Comparison of ENCODE assay signal across 1 cellular context in the genomic region with DNA sequence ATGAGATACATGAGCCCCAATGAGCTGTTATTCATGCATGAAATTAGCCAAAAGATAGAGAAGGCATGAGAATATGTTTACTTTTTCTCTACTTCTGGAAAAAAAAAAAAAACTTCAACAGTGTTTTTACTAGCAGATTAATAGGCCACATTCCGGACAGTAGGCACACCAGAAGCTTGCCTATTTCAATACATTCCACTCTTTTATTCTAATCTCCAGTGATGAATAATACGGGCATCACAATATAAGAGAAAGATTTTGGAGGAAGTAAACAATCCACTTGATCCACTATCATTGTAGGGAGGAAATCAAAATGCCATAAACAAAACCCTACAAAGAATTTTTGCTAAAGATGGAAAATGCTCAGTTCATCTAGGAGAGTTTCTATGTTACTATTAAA.
TF ChIP-seq lines count a peak whose summit lies in the region.

No MANE protein-coding gene starts in this region.

TF ChIP-seq in SK-N-SH treated with all-trans-retinoic acid at 6 μM for 48 hours, 23 proteins besides CTCF, POLR2A, EP300 and RAD21 (continued from another document):
- TF ChIP-seq TSHZ2 (CRISPR knock-in tag; IDR thresholded peaks at IDR 0.05) = no peak
- TF ChIP-seq GLIS3 (CRISPR knock-in tag; IDR thresholded peaks at IDR 0.05) = no peak
- no peak for TF ChIP-seq ZNF565 (CRISPR knock-in tag; conservative IDR thresholded peaks at IDR 0.05; ENCODE audit: low read depth)
- no peak for TF ChIP-seq TOX (CRISPR knock-in tag; IDR thresholded peaks at IDR 0.05; ENCODE audit: borderline replicate concordance)
- TF ChIP-seq, protein P1, sequence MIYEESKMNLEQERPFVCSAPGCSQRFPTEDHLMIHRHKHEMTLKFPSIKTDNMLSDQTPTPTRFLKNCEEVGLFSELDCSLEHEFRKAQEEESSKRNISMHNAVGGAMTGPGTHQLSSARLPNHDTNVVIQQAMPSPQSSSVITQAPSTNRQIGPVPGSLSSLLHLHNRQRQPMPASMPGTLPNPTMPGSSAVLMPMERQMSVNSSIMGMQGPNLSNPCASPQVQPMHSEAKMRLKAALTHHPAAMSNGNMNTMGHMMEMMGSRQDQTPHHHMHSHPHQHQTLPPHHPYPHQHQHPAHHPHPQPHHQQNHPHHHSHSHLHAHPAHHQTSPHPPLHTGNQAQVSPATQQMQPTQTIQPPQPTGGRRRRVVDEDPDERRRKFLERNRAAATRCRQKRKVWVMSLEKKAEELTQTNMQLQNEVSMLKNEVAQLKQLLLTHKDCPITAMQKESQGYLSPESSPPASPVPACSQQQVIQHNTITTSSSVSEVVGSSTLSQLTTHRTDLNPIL (CRISPR knock-in tag; IDR thresholded peaks at IDR 0.05; ENCODE audit: low read depth) = no peak
- TF ChIP-seq ZC3H10 (CRISPR knock-in tag; IDR thresholded peaks at IDR 0.05) = no peak
- TF ChIP-seq PPARA (CRISPR knock-in tag; IDR thresholded peaks at IDR 0.05; ENCODE audit: borderline replicate concordance) = no peak
- TF ChIP-seq ISL1 (CRISPR knock-in tag; IDR thresholded peaks at IDR 0.05) = no peak
- TF ChIP-seq, protein P2, sequence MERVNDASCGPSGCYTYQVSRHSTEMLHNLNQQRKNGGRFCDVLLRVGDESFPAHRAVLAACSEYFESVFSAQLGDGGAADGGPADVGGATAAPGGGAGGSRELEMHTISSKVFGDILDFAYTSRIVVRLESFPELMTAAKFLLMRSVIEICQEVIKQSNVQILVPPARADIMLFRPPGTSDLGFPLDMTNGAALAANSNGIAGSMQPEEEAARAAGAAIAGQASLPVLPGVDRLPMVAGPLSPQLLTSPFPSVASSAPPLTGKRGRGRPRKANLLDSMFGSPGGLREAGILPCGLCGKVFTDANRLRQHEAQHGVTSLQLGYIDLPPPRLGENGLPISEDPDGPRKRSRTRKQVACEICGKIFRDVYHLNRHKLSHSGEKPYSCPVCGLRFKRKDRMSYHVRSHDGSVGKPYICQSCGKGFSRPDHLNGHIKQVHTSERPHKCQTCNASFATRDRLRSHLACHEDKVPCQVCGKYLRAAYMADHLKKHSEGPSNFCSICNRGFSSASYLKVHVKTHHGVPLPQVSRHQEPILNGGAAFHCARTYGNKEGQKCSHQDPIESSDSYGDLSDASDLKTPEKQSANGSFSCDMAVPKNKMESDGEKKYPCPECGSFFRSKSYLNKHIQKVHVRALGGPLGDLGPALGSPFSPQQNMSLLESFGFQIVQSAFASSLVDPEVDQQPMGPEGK (CRISPR knock-in tag; IDR thresholded peaks at IDR 0.05; ENCODE audit: borderline replicate concordance) = no peak
- no peak for TF ChIP-seq ZNF70 (CRISPR knock-in tag; IDR thresholded peaks at IDR 0.05)
- no peak for TF ChIP-seq ZFP3 (CRISPR knock-in tag; IDR thresholded peaks at IDR 0.05)
- TF ChIP-seq ARNTL (CRISPR knock-in tag; IDR thresholded peaks at IDR 0.05; ENCODE audit: borderline replicate concordance, low read depth) = no peak
- no peak for TF ChIP-seq ESRRG (CRISPR knock-in tag; IDR thresholded peaks at IDR 0.05)
- TF ChIP-seq, protein P3, sequence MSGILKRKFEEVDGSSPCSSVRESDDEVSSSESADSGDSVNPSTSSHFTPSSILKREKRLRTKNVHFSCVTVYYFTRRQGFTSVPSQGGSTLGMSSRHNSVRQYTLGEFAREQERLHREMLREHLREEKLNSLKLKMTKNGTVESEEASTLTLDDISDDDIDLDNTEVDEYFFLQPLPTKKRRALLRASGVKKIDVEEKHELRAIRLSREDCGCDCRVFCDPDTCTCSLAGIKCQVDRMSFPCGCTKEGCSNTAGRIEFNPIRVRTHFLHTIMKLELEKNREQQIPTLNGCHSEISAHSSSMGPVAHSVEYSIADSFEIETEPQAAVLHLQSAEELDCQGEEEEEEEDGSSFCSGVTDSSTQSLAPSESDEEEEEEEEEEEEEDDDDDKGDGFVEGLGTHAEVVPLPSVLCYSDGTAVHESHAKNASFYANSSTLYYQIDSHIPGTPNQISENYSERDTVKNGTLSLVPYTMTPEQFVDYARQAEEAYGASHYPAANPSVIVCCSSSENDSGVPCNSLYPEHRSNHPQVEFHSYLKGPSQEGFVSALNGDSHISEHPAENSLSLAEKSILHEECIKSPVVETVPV (CRISPR knock-in tag; IDR thresholded peaks at IDR 0.05) = no peak
